In the genomic region with DNA sequence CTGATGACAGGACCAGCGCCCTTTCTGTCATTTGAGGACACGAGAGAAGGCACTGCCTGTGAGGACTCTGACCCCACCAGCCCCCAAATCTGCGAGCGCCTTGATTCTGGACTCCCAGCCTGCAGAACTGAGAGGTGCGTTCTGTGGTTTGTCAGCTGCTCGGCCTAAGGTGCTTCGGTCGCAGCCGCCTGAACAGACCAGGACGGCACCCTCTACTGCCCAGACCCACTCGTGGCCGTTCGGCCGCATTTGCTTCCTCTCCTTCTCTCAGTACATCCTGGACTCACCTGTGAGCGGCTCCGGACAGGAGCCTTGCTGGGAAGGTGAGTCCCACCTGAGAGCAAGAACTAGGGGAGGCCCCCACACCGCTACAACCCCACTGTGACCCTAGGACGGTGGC, we compare ENCODE assay signal across 16 cellular contexts. TPM values are rescaled to one million over a fixed set of nuclear protein-coding genes. Genes with fewer than 3 reads are reported as not detected.
DNase-seq lines count a peak whose midpoint lies in the region; ATAC-seq and TF ChIP-seq lines count a peak whose summit lies in the region.
"Had no signal": no experiment of that assay in that cellular context is flagged by ENCODE, and none has a peak within 500 bp of the region (broad histone marks: within the 10 kb centered on the region; RNA-seq: fewer than 3 reads in every experiment).

No MANE protein-coding gene starts in this region.

- H2BK12ac ChIP-seq in neuronal stem cell (ENCODE audit: low read length) = no peak overlapping the region
- H2BK12ac ChIP-seq in mesenchymal stem cell (ENCODE audit: low read length in 2 of 2) = no peak overlapping the region

- H3K4me1 ChIP-seq in Loucy (ENCODE audit: insufficient read depth, low read length, poor library complexity, severe bottlenecking) (peaks cover 17% of the 10 kb centered on the region), neuronal stem cell (ENCODE audit: control insufficient read depth in 2 of 2, insufficient read depth in 1 of 2, low read depth in 1 of 2, low read length in 2 of 2) (no peaks in the 10 kb centered on the region), mesenchymal stem cell (ENCODE audit: control insufficient read depth, insufficient read depth, low read depth, low read length) (peaks cover 32% of the 10 kb centered on the region)
- H3K4me1 ChIP-seq: A549, BE2C had no signal

- H3K79me2 ChIP-seq in Loucy (ENCODE audit: insufficient read depth, low read length) = peaks cover 76% of the 10 kb centered on the region

- H3K27me3 ChIP-seq in Loucy (ENCODE audit: insufficient read depth, low read length, poor library complexity, severe bottlenecking) (no peaks in the 10 kb centered on the region), neuronal stem cell (ENCODE audit: control insufficient read depth in 3 of 3, insufficient read depth in 3 of 3, low read depth in 1 of 3, low read length in 3 of 3) (no peaks in the 10 kb centered on the region), mesenchymal stem cell (ENCODE audit: control insufficient read depth in 1 of 2, insufficient read depth in 1 of 2, low read length in 2 of 2) (no peaks in the 10 kb centered on the region)
- H3K27me3 ChIP-seq: BE2C had no signal

- H4K8ac ChIP-seq in neuronal stem cell (ENCODE audit: low read depth, low read length) (peak overlapping the region; percentile 43), mesenchymal stem cell (ENCODE audit: low read length) (no peak overlapping the region)

- no peak overlapping the region for H2AFZ ChIP-seq in Loucy (ENCODE audit: low read length)
- no peak overlapping the region for H2AFZ ChIP-seq in neuronal stem cell (ENCODE audit: low read length)
- H2AFZ ChIP-seq in mesenchymal stem cell (ENCODE audit: low read depth, low read length) = no peak overlapping the region

- H3K27me3 Mint-ChIP-seq in WTC11 (ENCODE audit: low read depth) (no peaks in the 10 kb centered on the region), T-cell (no peaks in the 10 kb centered on the region)
- H3K27me3 Mint-ChIP-seq: CD4-positive, alpha-beta memory T cell had no signal

- CTCF ChIA-PET in WTC11 (lab: Charles Lee) = no interaction called here
- CTCF ChIA-PET in T-cell (lab: Charles Lee) = no interaction called here

- no peaks in the 10 kb centered on the region for H3K9me2 ChIP-seq in Loucy (replicated peaks; ENCODE audit: low read depth, low read length)

- no CpG with 5 or more reads among the region's 18 CpGs for WGBS in neuronal stem cell (ENCODE audit: extremely low coverage in 2 of 2, insufficient read length in 2 of 2, insufficient replicate concordance in 1 of 2), 2 donors
- WGBS in mesenchymal stem cell = 98% methylated on average over 18 of the region's 18 CpGs

- H3K9ac ChIP-seq in Loucy (ENCODE audit: low read depth, low read length, poor library complexity, severe bottlenecking) (no peak overlapping the region), neuronal stem cell (ENCODE audit: low read depth, low read length, poor library complexity) (no peak overlapping the region), mesenchymal stem cell (ENCODE audit: low read length) (no peak overlapping the region)

- H3K4me3 Mint-ChIP-seq in WTC11 (no peak overlapping the region), T-cell (no peak overlapping the region)
- H3K4me3 Mint-ChIP-seq: CD4-positive, alpha-beta memory T cell had no signal

- H3K4ac ChIP-seq in neuronal stem cell (ENCODE audit: low read length) = no peak overlapping the region
- no peak overlapping the region for H3K4ac ChIP-seq in mesenchymal stem cell (ENCODE audit: low read depth in 1 of 2, low read length in 2 of 2)

- no peak overlapping the region for H2AK5ac ChIP-seq in neuronal stem cell (ENCODE audit: low read depth, low read length)
- no peak overlapping the region for H2AK5ac ChIP-seq in mesenchymal stem cell (ENCODE audit: low read length, severe bottlenecking)

- H3K36me3 ChIP-seq in Loucy (ENCODE audit: insufficient read depth, low read length) (no peaks in the 10 kb centered on the region), neuronal stem cell (replicated peaks in 1 of 2; ENCODE audit: control insufficient read depth in 2 of 2, insufficient read depth in 2 of 2, low read length in 2 of 2) (peaks cover 14 to 47% of the 10 kb centered on the region in 2 donors), mesenchymal stem cell (ENCODE audit: control insufficient read depth in 1 of 2, insufficient read depth in 2 of 2, low read depth in 1 of 2, low read length in 2 of 2) (peaks cover 11 to 41% of the 10 kb centered on the region in 2 experiments)

- H3K4me3 ChIP-seq in Loucy (ENCODE audit: low read length, poor library complexity, severe bottlenecking) (no peak overlapping the region), neuronal stem cell (ENCODE audit: low read length in 2 of 2) (no peak overlapping the region), mesenchymal stem cell (ENCODE audit: insufficient read depth in 1 of 2, low read depth in 1 of 2, low read length in 2 of 2) (no peak overlapping the region)
- H3K4me3 ChIP-seq: A549, GM12878, HAP-1 had no signal

- H3K14ac ChIP-seq in neuronal stem cell (ENCODE audit: low read length) (no peak overlapping the region), mesenchymal stem cell (ENCODE audit: low read length in 2 of 2) (no peak overlapping the region)

- no peaks in the 10 kb centered on the region for H3F3A ChIP-seq in Loucy (ENCODE audit: low read depth)

- H3K4me1 Mint-ChIP-seq in WTC11 = peaks cover 4% of the 10 kb centered on the region; the same call in 1 of the 2 replicates
- H3K4me1 Mint-ChIP-seq in T-cell = peaks cover 33 to 37% (median 35%) of the 10 kb centered on the region in 3 donors

- H3K18ac ChIP-seq in neuronal stem cell (ENCODE audit: low read length) (peak overlapping the region; percentile 11), mesenchymal stem cell (ENCODE audit: low read depth in 1 of 2, low read length in 2 of 2) (no peak overlapping the region)

- H3K27ac Mint-ChIP-seq in WTC11 (no peak overlapping the region), T-cell (no peak overlapping the region)

- H3K4me2 ChIP-seq in Loucy (ENCODE audit: low read depth, low read length, poor library complexity, severe bottlenecking) (peak overlapping the region; percentile 18), neuronal stem cell (ENCODE audit: insufficient read depth, low read length, poor library complexity, severe bottlenecking) (no peak overlapping the region), mesenchymal stem cell (ENCODE audit: low read length, poor library complexity, severe bottlenecking) (no peak overlapping the region)
- H3K4me2 ChIP-seq: A549 had no signal

- peaks cover 9% of the 10 kb centered on the region for H3K9me3 Mint-ChIP-seq in WTC11
- no peaks in the 10 kb centered on the region for H3K9me3 Mint-ChIP-seq in T-cell
- H3K9me3 Mint-ChIP-seq: CD4-positive, alpha-beta memory T cell had no signal

- H4K91ac ChIP-seq in neuronal stem cell (ENCODE audit: low read depth, low read length, poor library complexity) = no peak overlapping the region
- no peak overlapping the region for H4K91ac ChIP-seq in mesenchymal stem cell (ENCODE audit: low read length)

- TF ChIP-seq CTCF in Loucy (conservative IDR thresholded peaks at IDR 0.05; ENCODE audit: low read length) (no peak), WTC11 (IDR thresholded peaks at IDR 0.05) (no peak)

- no peak overlapping the region for H2BK5ac ChIP-seq in neuronal stem cell (ENCODE audit: low read length)
- no peak overlapping the region for H2BK5ac ChIP-seq in mesenchymal stem cell (ENCODE audit: low read depth, low read length, poor library complexity, severe bottlenecking)

- ATAC-seq in WTC11 (peak; percentile 51), GM21381 (IDR thresholded peaks at IDR 0.05; ENCODE audit: unreplicated experiment) (no peak), T-cell (replicated peaks in 1 of 4) (no peak)
- ATAC-seq: A549, GM12878 had no signal

- DNase-seq in WTC11 (ENCODE audit: low spot score) = no peak
- no peak for DNase-seq in neuronal stem cell (ENCODE audit: low spot score)
- no peak for DNase-seq in mesenchymal stem cell
- DNase-seq in T-cell = no peak
- DNase-seq: BE2C; CD4-positive, alpha-beta memory T cell; DMS79; GOT3 had no signal

- H3K36me3 Mint-ChIP-seq in WTC11 = peaks cover 24% of the 10 kb centered on the region
- H3K36me3 Mint-ChIP-seq in T-cell = no peaks in the 10 kb centered on the region

- H3K9me3 ChIP-seq in Loucy (ENCODE audit: insufficient read depth, low read depth, low read length) (no peaks in the 10 kb centered on the region), neuronal stem cell (replicated peaks in 1 of 2; ENCODE audit: control insufficient read depth in 2 of 2, insufficient read depth in 1 of 2, low read depth in 1 of 2, low read length in 2 of 2) (peaks cover 6 to 20% of the 10 kb centered on the region in 2 donors), mesenchymal stem cell (ENCODE audit: control insufficient read depth, low read length) (no peaks in the 10 kb centered on the region)
- H3K9me3 ChIP-seq: A549, BE2C, HAP-1 had no signal

- H3K79me1 ChIP-seq in neuronal stem cell (ENCODE audit: low read depth, low read length) = peaks cover 40% of the 10 kb centered on the region
- no peaks in the 10 kb centered on the region for H3K79me1 ChIP-seq in mesenchymal stem cell (replicated peaks; ENCODE audit: low read length, poor library complexity, severe bottlenecking)

- H4K20me1 ChIP-seq in Loucy (ENCODE audit: insufficient read depth, low read length, poor library complexity, severe bottlenecking) = peaks cover 51% of the 10 kb centered on the region

- H2BK15ac ChIP-seq in neuronal stem cell (ENCODE audit: low read length) (no peak overlapping the region), mesenchymal stem cell (ENCODE audit: low read depth, poor library complexity, severe bottlenecking) (no peak overlapping the region)

- peak overlapping the region; percentile 73 for H3K23ac ChIP-seq in neuronal stem cell (ENCODE audit: low read depth, low read length, poor library complexity)
- H3K23ac ChIP-seq in mesenchymal stem cell (ENCODE audit: low read length in 2 of 2) = no peak overlapping the region

- H2BK120ac ChIP-seq in neuronal stem cell (ENCODE audit: low read depth, low read length) (no peak overlapping the region), mesenchymal stem cell (ENCODE audit: low read depth, low read length) (no peak overlapping the region)

- POLR2A ChIA-PET in WTC11 (lab: Charles Lee) = no interaction called here
- POLR2A ChIA-PET in T-cell (lab: Charles Lee) = no interaction called here

- H3K27ac ChIP-seq in neuronal stem cell (replicated peaks; ENCODE audit: low read length) = no peak overlapping the region
- no peak overlapping the region for H3K27ac ChIP-seq in mesenchymal stem cell (ENCODE audit: low read length, poor library complexity, severe bottlenecking)
- H3K27ac ChIP-seq: A549, C4-2B had no signal

RNA-seq across cellular contexts. Expression of a gene that starts 8.5 kb away (rescaled TPM):
- total RNA-seq in WTC11 (2021) (59.2 to 65.7 TPM (median 62.8 TPM) in 3 replicates), T-cell (10 to 100 TPM; 47.0 to 76.9 (median 51.1) TPM)
- polyA plus RNA-seq in neuronal stem cell (2013, experiment 1 of 2) = 40.8 TPM
- polyA plus RNA-seq in neuronal stem cell (2013, experiment 2 of 2) = 42.5 TPM
- polyA plus RNA-seq in mesenchymal stem cell (2013, experiment 1 of 2) = 33.6 TPM
- 32.1 TPM for polyA plus RNA-seq in mesenchymal stem cell (2013, experiment 2 of 2)

RNA-seq across cellular contexts. Expression of a gene that starts 25.1 kb away (rescaled TPM):
- 5.8 to 6.8 TPM (median 6.7 TPM) in 3 replicates for total RNA-seq in WTC11 (2021)
- polyA plus RNA-seq in neuronal stem cell (2013, experiment 1 of 2) = 0.81 TPM
- 0.57 TPM for polyA plus RNA-seq in neuronal stem cell (2013, experiment 2 of 2)
- polyA plus RNA-seq in mesenchymal stem cell (2013, experiment 1 of 2) = 1.4 TPM
- polyA plus RNA-seq in mesenchymal stem cell (2013, experiment 2 of 2) = 1.3 TPM
- total RNA-seq in T-cell = 1 to 10 TPM in 4 of 5 donors, under 1 TPM in 1; 0.53 to 2.7 (median 1.4) TPM
- total RNA-seq: G401 had no signal
- polyA plus RNA-seq: AG04450; CD4-positive, alpha-beta memory T cell had no signal

RNA-seq across cellular contexts. Expression of a gene that starts 39.7 kb away (rescaled TPM):
- total RNA-seq in WTC11 (2021) (12.1 to 22.2 TPM (median 14.8 TPM) in 3 replicates), T-cell (10 to 100 TPM; 21.1 to 26.3 (median 21.9) TPM)
- 4.1 TPM for polyA plus RNA-seq in neuronal stem cell (2013, experiment 1 of 2)
- polyA plus RNA-seq in neuronal stem cell (2013, experiment 2 of 2) = 3.9 TPM
- 15.0 TPM for polyA plus RNA-seq in mesenchymal stem cell (2013, experiment 1 of 2)
- polyA plus RNA-seq in mesenchymal stem cell (2013, experiment 2 of 2) = 13.1 TPM

RNA-seq across cellular contexts. Expression of a gene that starts 40.0 kb away (rescaled TPM):
- 458 to 478 TPM (median 468 TPM) in 3 replicates for total RNA-seq in WTC11 (2021)
- polyA plus RNA-seq in neuronal stem cell (2013, experiment 1 of 2) = 966 TPM
- polyA plus RNA-seq in neuronal stem cell (2013, experiment 2 of 2) = 911 TPM
- 1,109 TPM for polyA plus RNA-seq in mesenchymal stem cell (2013, experiment 1 of 2)
- 1,079 TPM for polyA plus RNA-seq in mesenchymal stem cell (2013, experiment 2 of 2)
- 100 to 1,000 TPM in 4 of 5 donors, 10 to 100 TPM in 1; 92.4 to 158 (median 145) TPM for total RNA-seq in T-cell
